ENCODE assay signal across 2 cellular contexts in the genomic region with DNA sequence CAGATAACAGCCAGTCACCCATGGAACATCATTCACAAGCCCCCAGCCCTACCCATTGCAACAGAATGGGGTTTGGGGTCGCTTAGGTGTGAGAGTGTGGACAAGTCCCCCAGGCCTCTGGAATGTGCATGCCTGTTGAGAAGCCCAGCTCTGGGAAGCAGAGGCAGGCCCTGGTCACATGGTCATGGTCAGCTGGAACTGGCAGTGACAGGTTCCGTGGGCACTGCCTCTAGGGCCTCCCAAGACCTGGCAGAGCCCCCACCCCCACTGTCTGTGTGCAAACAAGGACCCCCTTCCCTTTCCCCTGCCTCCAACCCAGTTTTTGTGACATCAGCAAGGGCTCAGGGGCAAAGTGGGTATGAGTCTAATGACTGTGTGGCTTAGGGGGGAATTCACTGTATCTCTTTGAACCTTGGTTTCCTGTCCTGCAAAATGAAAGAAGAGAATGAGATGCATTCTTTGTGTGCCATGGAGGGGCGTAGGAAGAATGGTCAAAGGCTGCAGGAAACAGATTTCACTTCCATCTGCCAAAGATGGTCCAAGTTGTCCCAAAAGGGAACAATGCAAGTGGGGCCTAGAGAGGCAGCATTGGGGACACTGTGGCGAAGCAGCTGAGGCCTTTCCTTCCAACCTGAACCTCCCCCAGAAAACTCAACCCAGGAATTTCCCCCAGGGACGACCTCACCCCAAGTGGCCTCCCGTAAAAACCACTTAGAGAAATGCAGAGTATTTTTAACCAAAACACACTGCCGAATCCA.
A peak's percentile ranks its signal among the peaks of the same experiment; 100 is the strongest.
TF ChIP-seq lines count a peak whose summit lies in the region.

No MANE protein-coding gene starts in this region.

TF ChIP-seq in GM23338, 12 proteins besides CTCF, POLR2A, EP300 and RAD21:
- TF ChIP-seq STAT1 (IDR thresholded peaks at IDR 0.05; ENCODE audit: unreplicated experiment) (no peak), EZH2phosphoT487 (IDR thresholded peaks at IDR 0.05; ENCODE audit: unreplicated experiment) (no peak)

TF ChIP-seq in GM12878, 131 proteins besides CTCF, POLR2A, EP300 and RAD21:
- TF ChIP-seq BRCA1 (IDR thresholded peaks at IDR 0.05; ENCODE audit: low read depth, low read length): no peak
- no peak for TF ChIP-seq EZH2 (IDR thresholded peaks at IDR 0.05; ENCODE audit: borderline replicate concordance, control insufficient read depth, low read depth, low read length)
- no peak for TF ChIP-seq ETV6 (conservative IDR thresholded peaks at IDR 0.05 in 1 of 2, IDR thresholded peaks at IDR 0.05 in 1 of 2; ENCODE audit: borderline replicate concordance in 1 of 2, low read depth in 1 of 2)
- no peak for TF ChIP-seq CHD4 (IDR thresholded peaks at IDR 0.05)
- TF ChIP-seq NR2C1 (IDR thresholded peaks at IDR 0.05): no peak
- TF ChIP-seq, protein P1, sequence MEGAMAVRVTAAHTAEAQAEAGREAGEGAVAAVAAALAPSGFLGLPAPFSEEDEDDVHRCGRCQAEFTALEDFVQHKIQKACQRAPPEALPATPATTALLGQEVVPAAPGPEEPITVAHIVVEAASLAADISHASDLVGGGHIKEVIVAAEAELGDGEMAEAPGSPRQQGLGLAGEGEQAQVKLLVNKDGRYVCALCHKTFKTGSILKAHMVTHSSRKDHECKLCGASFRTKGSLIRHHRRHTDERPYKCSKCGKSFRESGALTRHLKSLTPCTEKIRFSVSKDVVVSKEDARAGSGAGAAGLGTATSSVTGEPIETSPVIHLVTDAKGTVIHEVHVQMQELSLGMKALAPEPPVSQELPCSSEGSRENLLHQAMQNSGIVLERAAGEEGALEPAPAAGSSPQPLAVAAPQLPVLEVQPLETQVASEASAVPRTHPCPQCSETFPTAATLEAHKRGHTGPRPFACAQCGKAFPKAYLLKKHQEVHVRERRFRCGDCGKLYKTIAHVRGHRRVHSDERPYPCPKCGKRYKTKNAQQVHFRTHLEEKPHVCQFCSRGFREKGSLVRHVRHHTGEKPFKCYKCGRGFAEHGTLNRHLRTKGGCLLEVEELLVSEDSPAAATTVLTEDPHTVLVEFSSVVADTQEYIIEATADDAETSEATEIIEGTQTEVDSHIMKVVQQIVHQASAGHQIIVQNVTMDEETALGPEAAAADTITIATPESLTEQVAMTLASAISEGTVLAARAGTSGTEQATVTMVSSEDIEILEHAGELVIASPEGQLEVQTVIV (IDR thresholded peaks at IDR 0.05; ENCODE audit: borderline replicate concordance, partially characterized antibody): no peak
- no peak for TF ChIP-seq NFIC (IDR thresholded peaks at IDR 0.05; ENCODE audit: low read depth, low read length)
- no peak for TF ChIP-seq CREB1 (IDR thresholded peaks at IDR 0.05; ENCODE audit: low read depth)
- TF ChIP-seq SIX5 (IDR thresholded peaks at IDR 0.05; ENCODE audit: low read depth, low read length, severe bottlenecking): no peak
- no peak for TF ChIP-seq CBFB (IDR thresholded peaks at IDR 0.05; ENCODE audit: low read depth)
- TF ChIP-seq MTA2 (IDR thresholded peaks at IDR 0.05; ENCODE audit: low read depth): no peak
- TF ChIP-seq, protein P2, sequence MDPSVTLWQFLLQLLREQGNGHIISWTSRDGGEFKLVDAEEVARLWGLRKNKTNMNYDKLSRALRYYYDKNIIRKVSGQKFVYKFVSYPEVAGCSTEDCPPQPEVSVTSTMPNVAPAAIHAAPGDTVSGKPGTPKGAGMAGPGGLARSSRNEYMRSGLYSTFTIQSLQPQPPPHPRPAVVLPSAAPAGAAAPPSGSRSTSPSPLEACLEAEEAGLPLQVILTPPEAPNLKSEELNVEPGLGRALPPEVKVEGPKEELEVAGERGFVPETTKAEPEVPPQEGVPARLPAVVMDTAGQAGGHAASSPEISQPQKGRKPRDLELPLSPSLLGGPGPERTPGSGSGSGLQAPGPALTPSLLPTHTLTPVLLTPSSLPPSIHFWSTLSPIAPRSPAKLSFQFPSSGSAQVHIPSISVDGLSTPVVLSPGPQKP (IDR thresholded peaks at IDR 0.05; ENCODE audit: low read depth, low read length): no peak
- no peak for TF ChIP-seq RELA (IDR thresholded peaks at IDR 0.05; ENCODE audit: borderline replicate concordance, partially characterized antibody)
- TF ChIP-seq CHD2 (IDR thresholded peaks at IDR 0.05; ENCODE audit: borderline replicate concordance, low read depth, low read length): no peak
- TF ChIP-seq PML (IDR thresholded peaks at IDR 0.05; ENCODE audit: low read length): no peak
- TF ChIP-seq SMC3 (IDR thresholded peaks at IDR 0.05; ENCODE audit: borderline replicate concordance, low read length): no peak
- TF ChIP-seq RUNX3 (IDR thresholded peaks at IDR 0.05; ENCODE audit: low read length): peak; percentile 43
- TF ChIP-seq, protein P3, sequence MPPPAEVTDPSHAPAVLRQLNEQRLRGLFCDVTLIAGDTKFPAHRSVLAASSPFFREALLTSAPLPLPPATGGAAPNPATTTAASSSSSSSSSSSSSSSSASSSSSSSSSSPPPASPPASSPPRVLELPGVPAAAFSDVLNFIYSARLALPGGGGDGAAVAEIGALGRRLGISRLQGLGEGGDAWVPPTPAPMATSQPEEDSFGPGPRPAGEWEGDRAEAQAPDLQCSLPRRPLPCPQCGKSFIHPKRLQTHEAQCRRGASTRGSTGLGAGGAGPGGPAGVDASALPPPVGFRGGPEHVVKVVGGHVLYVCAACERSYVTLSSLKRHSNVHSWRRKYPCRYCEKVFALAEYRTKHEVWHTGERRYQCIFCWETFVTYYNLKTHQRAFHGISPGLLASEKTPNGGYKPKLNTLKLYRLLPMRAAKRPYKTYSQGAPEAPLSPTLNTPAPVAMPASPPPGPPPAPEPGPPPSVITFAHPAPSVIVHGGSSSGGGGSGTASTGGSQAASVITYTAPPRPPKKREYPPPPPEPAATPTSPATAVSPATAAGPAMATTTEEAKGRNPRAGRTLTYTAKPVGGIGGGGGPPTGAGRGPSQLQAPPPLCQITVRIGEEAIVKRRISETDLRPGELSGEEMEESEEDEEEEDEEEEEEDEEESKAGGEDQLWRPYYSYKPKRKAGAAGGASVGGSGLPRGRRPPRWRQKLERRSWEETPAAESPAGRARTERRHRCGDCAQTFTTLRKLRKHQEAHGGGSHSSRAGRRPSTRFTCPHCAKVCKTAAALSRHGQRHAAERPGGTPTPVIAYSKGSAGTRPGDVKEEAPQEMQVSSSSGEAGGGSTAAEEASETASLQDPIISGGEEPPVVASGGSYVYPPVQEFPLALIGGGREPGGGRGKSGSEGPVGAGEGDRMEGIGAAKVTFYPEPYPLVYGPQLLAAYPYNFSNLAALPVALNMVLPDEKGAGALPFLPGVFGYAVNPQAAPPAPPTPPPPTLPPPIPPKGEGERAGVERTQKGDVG (CRISPR knock-in tag; IDR thresholded peaks at IDR 0.05): no peak
- TF ChIP-seq, protein P4, sequence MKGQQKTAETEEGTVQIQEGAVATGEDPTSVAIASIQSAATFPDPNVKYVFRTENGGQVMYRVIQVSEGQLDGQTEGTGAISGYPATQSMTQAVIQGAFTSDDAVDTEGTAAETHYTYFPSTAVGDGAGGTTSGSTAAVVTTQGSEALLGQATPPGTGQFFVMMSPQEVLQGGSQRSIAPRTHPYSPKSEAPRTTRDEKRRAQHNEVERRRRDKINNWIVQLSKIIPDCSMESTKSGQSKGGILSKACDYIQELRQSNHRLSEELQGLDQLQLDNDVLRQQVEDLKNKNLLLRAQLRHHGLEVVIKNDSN (IDR thresholded peaks at IDR 0.05; ENCODE audit: borderline replicate concordance, extremely low read length, insufficient read depth, low read depth, low read length): peak; percentile 15
- no peak for TF ChIP-seq RFX5 (IDR thresholded peaks at IDR 0.05; ENCODE audit: low read depth, low read length)
- TF ChIP-seq ATF7 (IDR thresholded peaks at IDR 0.05; ENCODE audit: low read depth): no peak
- no peak for TF ChIP-seq ZSCAN29 (IDR thresholded peaks at IDR 0.05)
- TF ChIP-seq SIN3A (IDR thresholded peaks at IDR 0.05; ENCODE audit: low read depth, low read length): no peak
- peak; percentile 34; the same call in 1 of the 2 replicates for TF ChIP-seq IKZF1 (conservative IDR thresholded peaks at IDR 0.05)
- no peak for TF ChIP-seq ASH2L (IDR thresholded peaks at IDR 0.05; ENCODE audit: borderline replicate concordance, low read depth)
